ENCODE assay signal across 18 cellular contexts in genomic region chr1:212152869-212153268, GRCh38.
DNase-seq lines count a peak whose midpoint lies in the region; ATAC-seq, FAIRE-seq and TF ChIP-seq lines count a peak whose summit lies in the region.
"Had no signal": no experiment of that assay in that cellular context is flagged by ENCODE, and none has a peak within 500 bp of the region (broad histone marks: within the 10 kb centered on the region; RNA-seq: fewer than 3 reads in every experiment).

No MANE protein-coding gene starts in this region.

- TF ChIP-seq RAD21 in HepG2 (CRISPR knock-in tag; IDR thresholded peaks at IDR 0.05) (no peak), H1 (IDR thresholded peaks at IDR 0.05 in 1 of 2, conservative IDR thresholded peaks at IDR 0.05 in 1 of 2; ENCODE audit: low read depth in 2 of 2, low read length in 2 of 2) (no peak)

- no peak overlapping the region for H3K4ac ChIP-seq in H1 (replicated peaks; ENCODE audit: insufficient read length, low read depth, low read length)

- H3K4me3 ChIP-seq in HepG2 (replicated peaks in 1 of 3; ENCODE audit: insufficient read depth in 1 of 3, low read depth in 2 of 3, low read length in 3 of 3) (no peak overlapping the region), right lobe of liver (no peak overlapping the region), H1 (ENCODE audit: extremely low read depth in 1 of 4, insufficient read depth in 2 of 4, low read depth in 3 of 4, low read length in 4 of 4) (no peak overlapping the region), PC-3 (ENCODE audit: low read length) (no peak overlapping the region)

- H3K27me3 Mint-ChIP-seq in activated T-helper 17 cell treated with anti-CD3 and anti-CD28 coated beads, Interleukin-2, amount 50 U/mL, for 72 hours, result no peaks in the 10 kb centered on the region
- H3K27me3 Mint-ChIP-seq: CD4-positive, alpha-beta memory T cell had no signal

- H4K20me1 ChIP-seq in HepG2 (ENCODE audit: insufficient read depth, low read length) (no peaks in the 10 kb centered on the region), H1 (replicated peaks in 1 of 2; ENCODE audit: control insufficient read depth in 1 of 2, insufficient read depth in 2 of 2, low read length in 2 of 2) (no peaks in the 10 kb centered on the region), PC-3 (ENCODE audit: low read length) (no peaks in the 10 kb centered on the region)

- no peaks in the 10 kb centered on the region for H3K79me1 ChIP-seq in H1 (ENCODE audit: low read depth, low read length)

- H3K79me2 ChIP-seq in HepG2 (ENCODE audit: insufficient read depth, low read length) (no peaks in the 10 kb centered on the region), H1 (ENCODE audit: control insufficient read depth in 1 of 2, insufficient read depth in 2 of 2, low read length in 2 of 2) (no peaks in the 10 kb centered on the region), PC-3 (ENCODE audit: low read length) (no peaks in the 10 kb centered on the region)

- no peak for ATAC-seq in HepG2
- no peak for ATAC-seq in right lobe of liver
- no peak for ATAC-seq in activated T-helper 17 cell treated with anti-CD3 and anti-CD28 coated beads, Interleukin-2, amount 50 U/mL, for 72 hours (replicated peaks)
- ATAC-seq in PC-3, result no peak

- no peak overlapping the region for H3K4me3 Mint-ChIP-seq in activated T-helper 17 cell treated with anti-CD3 and anti-CD28 coated beads, Interleukin-2, amount 50 U/mL, for 72 hours
- H3K4me3 Mint-ChIP-seq: CD4-positive, alpha-beta memory T cell had no signal

- no peaks in the 10 kb centered on the region for H3K4me1 ChIP-seq in HepG2 (ENCODE audit: insufficient read depth, low read length)
- peaks cover 0 to 8% (median 0%) of the 10 kb centered on the region in 4 donors for H3K4me1 ChIP-seq in right lobe of liver
- no peaks in the 10 kb centered on the region for H3K4me1 ChIP-seq in H1 (replicated peaks in 1 of 4; ENCODE audit: control insufficient read depth in 3 of 4, insufficient read depth in 4 of 4, low read length in 3 of 4)
- no peaks in the 10 kb centered on the region for H3K4me1 ChIP-seq in PC-3 (ENCODE audit: insufficient read depth, low read length)
- H3K4me1 ChIP-seq: Caco-2 had no signal

- 87% methylated on average over 4 of the region's 4 CpGs for WGBS in HepG2 (ENCODE audit: low lambda C conversion rate)
- WGBS in right lobe of liver (ENCODE audit: insufficient coverage, low coverage, low lambda C conversion rate, missing lambda C conversion rate), result 100% methylated on average over 4 of the region's 4 CpGs
- 83% methylated on average over 4 of the region's 4 CpGs; no CpG with 5 or more reads in 1 of the 2 experiments for WGBS in H1 (ENCODE audit: extremely low coverage in 1 of 2, insufficient coverage in 1 of 2, insufficient read length in 1 of 2, insufficient replicate concordance in 2 of 2, low coverage in 1 of 2, low lambda C conversion rate in 2 of 2, missing lambda C conversion rate in 1 of 2), 2 experiments

- POLR2A ChIA-PET in HepG2 (lab: Yijun Ruan, JAX) (no interaction called here), H1 (lab: Charles Lee; ENCODE audit: partially characterized antibody) (no interaction called here), PC-3 (lab: Charles Lee; ENCODE audit: unreplicated experiment) (no interaction called here)

- peaks cover 2% of the 10 kb centered on the region; the same call in 1 of the 2 replicates for H3K23me2 ChIP-seq in H1 (ENCODE audit: low read depth, low read length)

- no peak for TF ChIP-seq CTCF in HepG2 (CRISPR knock-in tag; IDR thresholded peaks at IDR 0.05)
- no peak for TF ChIP-seq CTCF in right lobe of liver (IDR thresholded peaks at IDR 0.05)
- TF ChIP-seq CTCF in H1 (IDR thresholded peaks at IDR 0.05; ENCODE audit: control extremely low read depth in 1 of 3, insufficient read depth in 1 of 3, low read depth in 1 of 3, low read length in 3 of 3), result no peak
- TF ChIP-seq CTCF in PC-3 (conservative IDR thresholded peaks at IDR 0.05; ENCODE audit: low read depth, low read length), result no peak

- no peak for TF ChIP-seq POLR2A in HepG2 (IDR thresholded peaks at IDR 0.05; ENCODE audit: insufficient read depth in 1 of 2, low read depth in 2 of 2, low read length in 2 of 2)
- no peak for TF ChIP-seq POLR2A in right lobe of liver (IDR thresholded peaks at IDR 0.05)
- no peak for TF ChIP-seq POLR2A in H1 (IDR thresholded peaks at IDR 0.05; ENCODE audit: control extremely low read depth in 1 of 2, low read depth in 2 of 2, low read length in 2 of 2)

- H3K4me1 Mint-ChIP-seq in activated T-helper 17 cell treated with anti-CD3 and anti-CD28 coated beads, Interleukin-2, amount 50 U/mL, for 72 hours, result no peaks in the 10 kb centered on the region

- H3K14ac ChIP-seq in H1 (ENCODE audit: insufficient read length), result no peak overlapping the region

- FAIRE-seq in HepG2 (lab: Jason Lieb, UNC), result no peak
- FAIRE-seq in H1 (lab: Jason Lieb, UNC), result no peak
- FAIRE-seq: GM12891, GM18507 had no signal

- H2BK15ac ChIP-seq in H1 (ENCODE audit: low read length), result no peak overlapping the region

- no peak overlapping the region for H2BK20ac ChIP-seq in H1 (ENCODE audit: low read length)

- no peaks in the 10 kb centered on the region for H3K36me3 Mint-ChIP-seq in activated T-helper 17 cell treated with anti-CD3 and anti-CD28 coated beads, Interleukin-2, amount 50 U/mL, for 72 hours (ENCODE audit: low read depth)
- H3K36me3 Mint-ChIP-seq: CD4-positive, alpha-beta memory T cell had no signal

- TF ChIP-seq EP300 in HepG2 (IDR thresholded peaks at IDR 0.05; ENCODE audit: low read depth in 2 of 2, low read length in 2 of 2), result no peak
- no peak for TF ChIP-seq EP300 in HepG2 (CRISPR knock-in tag; IDR thresholded peaks at IDR 0.05; ENCODE audit: borderline replicate concordance)
- no peak for TF ChIP-seq EP300 in H1 (IDR thresholded peaks at IDR 0.05; ENCODE audit: borderline replicate concordance in 1 of 2, low read depth in 2 of 2, low read length in 2 of 2)

- H3K27me3 ChIP-seq in HepG2 (ENCODE audit: control insufficient read depth in 1 of 2, insufficient read depth in 2 of 2, low read length in 2 of 2), result no peaks in the 10 kb centered on the region
- H3K27me3 ChIP-seq in right lobe of liver, result no peaks in the 10 kb centered on the region
- no peaks in the 10 kb centered on the region for H3K27me3 ChIP-seq in H1 (replicated peaks in 1 of 4; ENCODE audit: control insufficient read depth in 3 of 4, extremely low read depth in 1 of 4, insufficient read depth in 3 of 4, low read length in 3 of 4)
- no peaks in the 10 kb centered on the region for H3K27me3 ChIP-seq in PC-3 (ENCODE audit: low read length)

- intact Hi-C loops in HepG2 (cut with micrococcal nuclease; ENCODE audit: unreplicated experiment), result no loop called here
- intact Hi-C loops in right lobe of liver (cut with DNase I), result no loop called here
- intact Hi-C loops in PC-3 (cut with micrococcal nuclease), result no loop called here

- no peaks in the 10 kb centered on the region for H3F3A ChIP-seq in PC-3 (ENCODE audit: low read length, unreplicated experiment)

- BruUV-seq in HepG2 (replicated peaks; lab: Mats Ljungman, UMichigan) (no TSS peak), PC-3 (replicated peaks; lab: Mats Ljungman, UMichigan) (no TSS peak)

- DNase-seq in HepG2 (ENCODE audit: low spot score) (no peak), right lobe of liver (no peak), H1 (ENCODE audit: low read depth in 1 of 2, low spot score in 2 of 2) (no peak), DMS153 treated with DMSO at 0.1 percent for 48 hours (lab: John Stamatoyannopoulos, UW; ENCODE audit: unreplicated experiment) (no peak), amniotic stem cell (lab: John Stamatoyannopoulos, UW) (no peak), PC-3 (no peak)
- DNase-seq: C1 segment of cervical spinal cord; Caco-2; CD4-positive, alpha-beta memory T cell; DMS153; DMS79; EL; GOT3; H7; HCEC 1CT had no signal

- CTCF ChIA-PET in HepG2 (lab: Yijun Ruan, JAX; ENCODE audit: low intra/inter-chr PET ratio, low total read pairs), result no interaction called here
- CTCF ChIA-PET in H1 (lab: Charles Lee; ENCODE audit: partially characterized antibody), result interaction anchor here (1.2 to 1.6 kb wide), 3 partner anchors 13 to 117 kb away, joined by 3 to 4 read pairs (median 3); no protein-coding TSS in a partner anchor
- CTCF ChIA-PET in PC-3 (lab: Charles Lee), result interaction anchor here (0.7 kb wide), 1 partner anchor 162 kb away, joined by 4 read pairs; no protein-coding TSS in a partner anchor

- no peak overlapping the region for H4K91ac ChIP-seq in H1 (replicated peaks; ENCODE audit: insufficient read length, low read length)

- H4K5ac ChIP-seq in H1 (ENCODE audit: insufficient read length, low read depth, low read length), result no peak overlapping the region

- in situ Hi-C loops in HepG2 (cut with HindIII; ENCODE audit: extremely low pct_ligation_motif_present, low pct_unique_long_range_greater_than_20kb), result no loop called here

- no peak overlapping the region for H3K18ac ChIP-seq in H1 (ENCODE audit: extremely low read depth, low read length)

- no peak overlapping the region for H3K4me2 ChIP-seq in HepG2 (ENCODE audit: low read depth, low read length)
- no peak overlapping the region for H3K4me2 ChIP-seq in H1 (ENCODE audit: insufficient read depth in 1 of 2, low read depth in 2 of 2, low read length in 2 of 2)
- H3K4me2 ChIP-seq in PC-3 (ENCODE audit: low read length), result no peak overlapping the region

- peak overlapping the region; percentile 11 for H3K27ac Mint-ChIP-seq in activated T-helper 17 cell treated with anti-CD3 and anti-CD28 coated beads, Interleukin-2, amount 50 U/mL, for 72 hours
- H3K27ac Mint-ChIP-seq: CD4-positive, alpha-beta memory T cell had no signal

- no peak overlapping the region for H3K27ac ChIP-seq in HepG2 (ENCODE audit: extremely low read length, insufficient read depth, low read length)
- H3K27ac ChIP-seq in right lobe of liver, result no peak overlapping the region
- no peak overlapping the region for H3K27ac ChIP-seq in H1 (ENCODE audit: low read depth, low read length)
- no peak overlapping the region for H3K27ac ChIP-seq in PC-3 (ENCODE audit: low read length)

- no peak overlapping the region for H3K23ac ChIP-seq in H1 (ENCODE audit: insufficient read length)

- no peak overlapping the region for H4K8ac ChIP-seq in H1 (ENCODE audit: extremely low read depth, insufficient read depth, low read length)

- H3K9me3 ChIP-seq in HepG2 (ENCODE audit: low read length) (no peaks in the 10 kb centered on the region), right lobe of liver (no peaks in the 10 kb centered on the region), H1 (ENCODE audit: insufficient read depth in 2 of 2, low read depth in 1 of 2, low read length in 1 of 2) (no peaks in the 10 kb centered on the region; a peak in 1 of 4 replicates), PC-3 (ENCODE audit: low read length) (no peaks in the 10 kb centered on the region)
- H3K9me3 ChIP-seq: Caco-2 had no signal

- H2AFZ ChIP-seq in HepG2 (ENCODE audit: low read length), result no peak overlapping the region
- H2AFZ ChIP-seq in H1 (ENCODE audit: low read length), result no peak overlapping the region
- no peak overlapping the region for H2AFZ ChIP-seq in PC-3 (ENCODE audit: low read length)

- no peaks in the 10 kb centered on the region for H3K9me3 Mint-ChIP-seq in activated T-helper 17 cell treated with anti-CD3 and anti-CD28 coated beads, Interleukin-2, amount 50 U/mL, for 72 hours

- peak overlapping the region; percentile 64 for H3K56ac ChIP-seq in H1 (replicated peaks; ENCODE audit: insufficient read length, low read depth, low read length)

- H2BK120ac ChIP-seq in H1 (replicated peaks; ENCODE audit: low read depth, low read length), result no peak overlapping the region

- H3K36me3 ChIP-seq in HepG2 (replicated peaks in 1 of 2; ENCODE audit: control insufficient read depth in 1 of 2, insufficient read depth in 2 of 2, low read length in 2 of 2) (no peaks in the 10 kb centered on the region), right lobe of liver (no peaks in the 10 kb centered on the region), H1 (ENCODE audit: control insufficient read depth in 2 of 4, insufficient read depth in 4 of 4, low read length in 3 of 4) (no peaks in the 10 kb centered on the region), PC-3 (ENCODE audit: low read depth, low read length) (no peaks in the 10 kb centered on the region)

- no peaks in the 10 kb centered on the region for H3K9me2 ChIP-seq in PC-3 (replicated peaks; ENCODE audit: low read length)

- H2BK5ac ChIP-seq in H1 (ENCODE audit: low read depth, low read length), result no peak overlapping the region

- no peak overlapping the region for H2AK5ac ChIP-seq in H1 (ENCODE audit: low read depth, low read length)

- H3K9ac ChIP-seq in HepG2 (ENCODE audit: insufficient read depth, low read depth, low read length) (no peak overlapping the region), H1 (replicated peaks in 1 of 4; ENCODE audit: extremely low read depth in 1 of 4, low read depth in 3 of 4, low read length in 3 of 4) (no peak overlapping the region), PC-3 (ENCODE audit: low read length) (no peak overlapping the region)

- H2BK12ac ChIP-seq in H1 (ENCODE audit: low read depth, low read length), result no peak overlapping the region
